Comparison of ENCODE assay signal across 9 cellular contexts in the genomic region with DNA sequence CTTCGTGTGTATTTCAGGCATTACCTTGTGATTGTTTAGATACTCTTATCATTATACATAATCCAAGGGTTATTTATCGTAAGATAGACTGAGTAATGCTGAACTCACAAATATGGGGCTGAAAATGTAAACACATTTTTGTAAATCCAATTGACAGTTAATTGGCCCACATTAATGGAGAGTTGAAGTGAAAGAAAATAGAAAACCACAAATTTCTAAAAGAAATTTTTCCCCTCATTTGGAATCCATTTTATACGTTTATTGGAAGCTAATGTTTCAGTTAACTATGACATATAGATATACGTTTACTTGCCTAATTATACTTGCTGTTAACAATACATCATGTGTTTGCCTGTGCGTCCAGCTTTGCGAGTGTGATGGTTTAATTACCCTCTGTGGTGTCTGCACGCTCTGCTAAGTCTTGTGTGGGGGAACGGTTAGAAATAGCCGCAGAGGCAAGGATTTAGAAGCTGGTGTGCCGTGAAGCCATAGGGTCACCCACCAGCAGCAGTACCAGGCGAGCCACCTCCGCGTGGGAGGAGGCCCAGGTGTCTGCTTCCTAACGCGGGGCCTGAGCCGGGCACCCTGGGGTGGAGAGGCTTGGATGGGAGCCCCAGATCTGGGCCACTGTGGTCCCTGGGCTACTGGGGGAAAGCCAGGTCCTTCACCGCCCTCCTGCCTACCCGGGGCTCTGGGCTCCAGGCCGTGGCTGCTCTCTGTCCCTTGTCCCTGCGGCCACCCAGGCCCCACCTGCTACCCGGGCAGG. TPM values are rescaled to one million over a fixed set of nuclear protein-coding genes. Genes with fewer than 3 reads are reported as not detected.
A peak's percentile ranks its signal among the peaks of the same experiment; 100 is the strongest.
DNase-seq lines count a peak whose midpoint lies in the region; ATAC-seq and TF ChIP-seq lines count a peak whose summit lies in the region.
"Had no signal": no experiment of that assay in that cellular context is flagged by ENCODE, and none has a peak within 500 bp of the region (broad histone marks: within the 10 kb centered on the region; RNA-seq: fewer than 3 reads in every experiment).

No MANE protein-coding gene starts in this region.

- H3K9ac ChIP-seq in SK-N-SH = 0 out of 2 replicates have a peak overlapping the region, but pooled peaks have one; percentile 59

- TF ChIP-seq RAD21 in SK-N-SH (IDR thresholded peaks at IDR 0.05; ENCODE audit: low read length) = no peak

- H3K4me2 ChIP-seq in SK-N-SH = peak overlapping the region; percentile 74

- TF ChIP-seq POLR2A in stomach (IDR thresholded peaks at IDR 0.05) = no peak

- H3K27me3 ChIP-seq in SK-N-SH (ENCODE audit: insufficient read depth) (no peaks in the 10 kb centered on the region), stomach (no peaks in the 10 kb centered on the region)
- H3K27me3 ChIP-seq: cardiac muscle cell had no signal

- peak overlapping the region; percentile 78 for H3K4me3 Mint-ChIP-seq in activated CD4-positive, alpha-beta memory T cell treated with anti-CD3 and anti-CD28 coated beads, Interleukin-2, amount 10 ng/mL, durations not matched to agents 7 days and 5 days
- H3K4me3 Mint-ChIP-seq in immature natural killer cell = peak overlapping the region; percentile 76 to 95 (median 86)

- no peaks in the 10 kb centered on the region for H3K9me3 Mint-ChIP-seq in activated CD4-positive, alpha-beta memory T cell treated with anti-CD3 and anti-CD28 coated beads, Interleukin-2, amount 10 ng/mL, durations not matched to agents 7 days and 5 days
- H3K9me3 Mint-ChIP-seq in immature natural killer cell = no peaks in the 10 kb centered on the region

- H3K4me1 Mint-ChIP-seq in activated CD4-positive, alpha-beta memory T cell treated with anti-CD3 and anti-CD28 coated beads, Interleukin-2, amount 10 ng/mL, durations not matched to agents 7 days and 5 days = peaks cover 42% of the 10 kb centered on the region
- peaks cover 76 to 85% of the 10 kb centered on the region in 2 donors for H3K4me1 Mint-ChIP-seq in immature natural killer cell

- H3K27ac ChIP-seq in SK-N-SH (ENCODE audit: low read depth in 2 of 2, low read length in 1 of 2) = peak overlapping the region; percentile 64 to 88; a peak in 3 of 4 replicates
- peak overlapping the region; percentile 5 to 84 (median 83) for H3K27ac ChIP-seq in stomach
- H3K27ac ChIP-seq: cardiac muscle cell had no signal

- TF ChIP-seq CTCF in SK-N-SH (IDR thresholded peaks at IDR 0.05) (no peak), stomach (IDR thresholded peaks at IDR 0.05) (no peak)

- peak overlapping the region; percentile 74; the same call in 1 of the 2 replicates for H2AFZ ChIP-seq in SK-N-SH (ENCODE audit: low read depth)

- H3K36me3 ChIP-seq in SK-N-SH (replicated peaks in 1 of 2; ENCODE audit: control insufficient read depth in 1 of 2, insufficient read depth in 2 of 2, low read length in 1 of 2) = no peaks in the 10 kb centered on the region
- H3K36me3 ChIP-seq in stomach = no peaks in the 10 kb centered on the region
- H3K36me3 ChIP-seq: cardiac muscle cell had no signal

- H3K9me3 ChIP-seq in SK-N-SH (no peaks in the 10 kb centered on the region), stomach (no peaks in the 10 kb centered on the region)

- H3K27ac Mint-ChIP-seq in activated CD4-positive, alpha-beta memory T cell treated with anti-CD3 and anti-CD28 coated beads, Interleukin-2, amount 10 ng/mL, durations not matched to agents 7 days and 5 days = peak overlapping the region; percentile 50
- H3K27ac Mint-ChIP-seq in immature natural killer cell = peak overlapping the region; percentile 84 to 96 (median 94)

- TF ChIP-seq EP300 in SK-N-SH (IDR thresholded peaks at IDR 0.05; ENCODE audit: borderline replicate concordance in 1 of 2, low read depth in 1 of 2, low read length in 1 of 2) (no peak), stomach (IDR thresholded peaks at IDR 0.05) (no peak)

- POLR2A ChIA-PET in SK-N-SH (lab: Yijun Ruan, JAX) = no interaction called here
- POLR2A ChIA-PET in activated CD4-positive, alpha-beta memory T cell treated with anti-CD3 and anti-CD28 coated beads, Interleukin-2, amount 10 ng/mL, durations not matched to agents 7 days and 5 days (lab: Charles Lee) = interaction anchor here (2.1 kb wide), 1 partner anchor 39 kb away, joined by 16 read pairs; the partner anchor contains the start of genes PTGR3 and TSHZ1

- H4K20me1 ChIP-seq in SK-N-SH (ENCODE audit: insufficient read depth) = no peaks in the 10 kb centered on the region

- CTCF ChIA-PET in SK-N-SH (lab: Yijun Ruan, JAX) = interaction anchor here (1.6 kb wide), 1 partner anchor 45 kb away, joined by 3 read pairs; no protein-coding TSS in a partner anchor
- CTCF ChIA-PET in activated CD4-positive, alpha-beta memory T cell treated with anti-CD3 and anti-CD28 coated beads, Interleukin-2, amount 10 ng/mL, durations not matched to agents 7 days and 5 days (lab: Charles Lee) = interaction anchor here (0.8 to 1.4 kb wide), 2 partner anchors 13 to 704 kb away, joined by 3 read pairs; no protein-coding TSS in a partner anchor

- H3F3A ChIP-seq in SK-N-SH (replicated peaks; ENCODE audit: insufficient read depth) = peaks cover 7% of the 10 kb centered on the region

- ATAC-seq in SK-N-SH treated with all-trans-retinoic acid at 6 μM for 48 hours (no peak), HG03039 (IDR thresholded peaks at IDR 0.05; ENCODE audit: unreplicated experiment) (no peak)

- WGBS in SK-N-SH (ENCODE audit: low lambda C conversion rate) = 94% methylated on average over 14 of the region's 21 CpGs
- WGBS in stomach, 5 donors = 68 to 83% (median 77%) methylated on average over 20 to 21 of the region's 21 CpGs

- intact Hi-C loops in stomach (cut with DNase I; ENCODE audit: low total_unique reads) = no loop called here

- DNase-seq in SK-N-SH (no peak), immature natural killer cell (no peak), stomach (no peak), NOMO-1 treated with DMSO at 0.1 percent for 48 hours (lab: John Stamatoyannopoulos, UW; ENCODE audit: unreplicated experiment) (no peak)
- DNase-seq in activated CD4-positive, alpha-beta memory T cell treated with anti-CD3 and anti-CD28 coated beads, Interleukin-2, amount 10 ng/mL, durations not matched to agents 7 days and 5 days = no peak
- DNase-seq in activated CD4-positive, alpha-beta T cell treated with anti-CD3 and anti-CD28 coated beads for 48 hours = no peak

- 0 out of 2 replicates have a peak, but pooled peaks cover under 1% of the 10 kb centered on the region for H3K79me2 ChIP-seq in SK-N-SH (ENCODE audit: insufficient read depth)

- H3K4me1 ChIP-seq in SK-N-SH (ENCODE audit: control insufficient read depth in 1 of 2, insufficient read depth in 2 of 2, low read depth in 1 of 2, low read length in 1 of 2) (peaks cover 0 to 56% of the 10 kb centered on the region in 2 experiments; a peak in 2 of 4 replicates), stomach (peaks cover 18 to 86% (median 49%) of the 10 kb centered on the region in 4 donors)

- no peaks in the 10 kb centered on the region for H3K27me3 Mint-ChIP-seq in activated CD4-positive, alpha-beta memory T cell treated with anti-CD3 and anti-CD28 coated beads, Interleukin-2, amount 10 ng/mL, durations not matched to agents 7 days and 5 days
- H3K27me3 Mint-ChIP-seq in immature natural killer cell (ENCODE audit: low read depth in 3 of 3) = peaks cover 2 to 11% (median 8%) of the 10 kb centered on the region in 3 donors

- no peaks in the 10 kb centered on the region for H3K9me2 ChIP-seq in SK-N-SH

- H3K4me3 ChIP-seq in SK-N-SH (ENCODE audit: low read depth in 2 of 2, low read length in 1 of 2) (peak overlapping the region; percentile 42 to 56; a peak in 3 of 4 replicates), stomach (peak overlapping the region; percentile 32 to 38 (median 36))
- H3K4me3 ChIP-seq: cardiac muscle cell had no signal

- H3K36me3 Mint-ChIP-seq in activated CD4-positive, alpha-beta memory T cell treated with anti-CD3 and anti-CD28 coated beads, Interleukin-2, amount 10 ng/mL, durations not matched to agents 7 days and 5 days (ENCODE audit: low read depth) = no peaks in the 10 kb centered on the region
- no peaks in the 10 kb centered on the region for H3K36me3 Mint-ChIP-seq in immature natural killer cell

TF ChIP-seq in SK-N-SH, 30 proteins besides CTCF, POLR2A, EP300 and RAD21 (continues in another document):
- no peak for TF ChIP-seq MAX (IDR thresholded peaks at IDR 0.05; ENCODE audit: low read depth)
- no peak for TF ChIP-seq EZH2phosphoT487 (IDR thresholded peaks at IDR 0.05; ENCODE audit: borderline replicate concordance, low read depth)

TF ChIP-seq in SK-N-SH treated with all-trans-retinoic acid at 6 μM for 48 hours, 23 proteins besides CTCF, POLR2A, EP300 and RAD21 (continues in another document):
- TF ChIP-seq CSDC2 (CRISPR knock-in tag; IDR thresholded peaks at IDR 0.05) = no peak
- TF ChIP-seq ZC3H10 (CRISPR knock-in tag; IDR thresholded peaks at IDR 0.05) = no peak
- no peak for TF ChIP-seq POU6F1 (CRISPR knock-in tag; IDR thresholded peaks at IDR 0.05; ENCODE audit: borderline replicate concordance, low read depth)

RNA-seq across cellular contexts. Expression of gene TSHZ1, which starts 38.0 kb away (rescaled TPM):
- polyA plus RNA-seq in SK-N-SH (2012; rRNA removed) (2.6 and 2.8 TPM in 2 replicates), immature natural killer cell (10 to 100 TPM in 1 of 3 donors, 1 to 10 TPM in 2; 1.7 to 10.7 (median 3.5) TPM), stomach (1 to 10 TPM; 4.2 to 7.0 (median 5.0) TPM)
- polyA plus RNA-seq in SK-N-SH (2012; cell fraction: cytosol; rRNA removed) = 2.5 and 3.0 TPM in 2 replicates
- polyA plus RNA-seq in SK-N-SH (2012; cell fraction: nucleus; rRNA removed) = 3.4 and 3.5 TPM in 2 replicates
- 10 to 100 TPM; 18.2 to 19.0 TPM for total RNA-seq in activated CD4-positive, alpha-beta memory T cell treated with anti-CD3 and anti-CD28 coated beads, Interleukin-2, amount 10 ng/mL, durations not matched to agents 7 days and 5 days
- 10 to 100 TPM in 3 of 5 donors, 1 to 10 TPM in 2; 7.0 to 21.0 (median 14.8) TPM for total RNA-seq in stomach

RNA-seq across cellular contexts. Expression of gene PTGR3, which starts 39.7 kb away (rescaled TPM):
- polyA plus RNA-seq in SK-N-SH (2012; rRNA removed) (20.7 and 27.1 TPM in 2 replicates), immature natural killer cell (10 to 100 TPM; 18.4 to 32.9 (median 26.1) TPM), stomach (10 to 100 TPM in 2 of 3 donors, 1 to 10 TPM in 1; 9.9 to 13.8 (median 10.6) TPM)
- 21.0 and 23.2 TPM in 2 replicates for polyA plus RNA-seq in SK-N-SH (2012; cell fraction: cytosol; rRNA removed)
- 39.3 and 40.7 TPM in 2 replicates for polyA plus RNA-seq in SK-N-SH (2012; cell fraction: nucleus; rRNA removed)
- 10 to 100 TPM; 39.8 to 41.4 TPM for total RNA-seq in activated CD4-positive, alpha-beta memory T cell treated with anti-CD3 and anti-CD28 coated beads, Interleukin-2, amount 10 ng/mL, durations not matched to agents 7 days and 5 days
- 10 to 100 TPM; 10.4 to 45.5 (median 19.3) TPM for total RNA-seq in stomach
